ENCODE assay signal across 1 cellular context in genomic region chr2:62653582-62654422, GRCh38.
TF ChIP-seq lines count a peak whose summit lies in the region.

No MANE protein-coding gene starts in this region.

TF ChIP-seq in HepG2, 621 proteins besides CTCF, POLR2A, EP300 and RAD21 (continued from another document and continues in another):
- TF ChIP-seq ZZZ3 (CRISPR knock-in tag; IDR thresholded peaks at IDR 0.05; ENCODE audit: borderline replicate concordance) (no peak), ZNF280B (CRISPR knock-in tag; IDR thresholded peaks at IDR 0.05; ENCODE audit: borderline replicate concordance) (no peak), PREB (CRISPR knock-in tag; IDR thresholded peaks at IDR 0.05) (no peak), MTF2 (CRISPR knock-in tag; IDR thresholded peaks at IDR 0.05; ENCODE audit: borderline replicate concordance) (no peak), PAX8 (CRISPR knock-in tag; IDR thresholded peaks at IDR 0.05; ENCODE audit: borderline replicate concordance) (no peak), TRIM22 (IDR thresholded peaks at IDR 0.05) (no peak), PHF21A (CRISPR knock-in tag; IDR thresholded peaks at IDR 0.05) (peak; percentile 67; the same call in 1 of the 2 replicates), NCOR1 (IDR thresholded peaks at IDR 0.05; ENCODE audit: borderline replicate concordance, low read length) (peak; percentile 85; the same call in 1 of the 2 replicates), ZBTB14 (CRISPR knock-in tag; IDR thresholded peaks at IDR 0.05) (no peak), NFATC3 (CRISPR knock-in tag; IDR thresholded peaks at IDR 0.05) (no peak), DMAP1 (CRISPR knock-in tag; IDR thresholded peaks at IDR 0.05) (peak; percentile 59), FOXO1 (CRISPR knock-in tag; IDR thresholded peaks at IDR 0.05) (peak; percentile 91; the same call in 1 of the 2 replicates), ZNF703 (CRISPR knock-in tag; IDR thresholded peaks at IDR 0.05; ENCODE audit: borderline replicate concordance) (no peak), POGK (CRISPR knock-in tag; conservative IDR thresholded peaks at IDR 0.05) (peak; percentile 68; the same call in 1 of the 2 replicates), GRHL1 (CRISPR knock-in tag; conservative IDR thresholded peaks at IDR 0.05) (no peak), SMARCE1 (IDR thresholded peaks at IDR 0.05; ENCODE audit: borderline replicate concordance) (no peak), MIER2 (CRISPR knock-in tag; IDR thresholded peaks at IDR 0.05) (peak; percentile 35; the same call in 1 of the 2 replicates), GPBP1L1 (CRISPR knock-in tag; IDR thresholded peaks at IDR 0.05) (no peak), ELK4 (CRISPR knock-in tag; IDR thresholded peaks at IDR 0.05; ENCODE audit: borderline replicate concordance) (no peak), MYPOP (CRISPR knock-in tag; IDR thresholded peaks at IDR 0.05) (no peak), THRA (CRISPR knock-in tag; IDR thresholded peaks at IDR 0.05; ENCODE audit: borderline replicate concordance) (peak; percentile 98), TEF (CRISPR knock-in tag; IDR thresholded peaks at IDR 0.05) (no peak), ZNF343 (CRISPR knock-in tag; IDR thresholded peaks at IDR 0.05) (no peak), ZNF740 (CRISPR knock-in tag; IDR thresholded peaks at IDR 0.05) (no peak), ZNF629 (CRISPR knock-in tag; conservative IDR thresholded peaks at IDR 0.05) (no peak), ZNF34 (CRISPR knock-in tag; IDR thresholded peaks at IDR 0.05; ENCODE audit: borderline replicate concordance) (no peak), CEBPB (IDR thresholded peaks at IDR 0.05; ENCODE audit: borderline replicate concordance, low read depth, low read length) (peak; percentile 93), ERF (CRISPR knock-in tag; IDR thresholded peaks at IDR 0.05) (peak; percentile 50; the same call in 1 of the 2 replicates), SKI (IDR thresholded peaks at IDR 0.05; ENCODE audit: partially characterized antibody) (peak; percentile 45), POGZ (CRISPR knock-in tag; IDR thresholded peaks at IDR 0.05) (peak; percentile 81), GABPB1 (CRISPR knock-in tag; IDR thresholded peaks at IDR 0.05) (0 out of 2 replicates have a peak, but pooled peaks have one; percentile 19), GATAD2A (CRISPR knock-in tag; IDR thresholded peaks at IDR 0.05) (peak; percentile 98), ZNF7 (CRISPR knock-in tag; IDR thresholded peaks at IDR 0.05) (no peak), ZNF646 (CRISPR knock-in tag; IDR thresholded peaks at IDR 0.05) (no peak; the same call in 1 of the 2 replicates), ZNF678 (CRISPR knock-in tag; IDR thresholded peaks at IDR 0.05) (no peak), JUN (CRISPR knock-in tag; IDR thresholded peaks at IDR 0.05) (peak; percentile 76)
